Comparison of ENCODE assay signal across 1 cellular context in genomic region chr10:61173450-61173849, GRCh38.
TF ChIP-seq lines count a peak whose summit lies in the region.

No MANE protein-coding gene starts in this region.

TF ChIP-seq in GM23338, 12 proteins besides CTCF, POLR2A, EP300 and RAD21 (continued from another document):
- no peak for TF ChIP-seq ZNF462 (CRISPR knock-in tag; IDR thresholded peaks at IDR 0.05)
- TF ChIP-seq JUNB (IDR thresholded peaks at IDR 0.05; ENCODE audit: unreplicated experiment), result no peak
TF ChIP-seq in GM23338: peak in this region for 0.
